Comparison of ENCODE assay signal across 1 cellular context in the genomic region with DNA sequence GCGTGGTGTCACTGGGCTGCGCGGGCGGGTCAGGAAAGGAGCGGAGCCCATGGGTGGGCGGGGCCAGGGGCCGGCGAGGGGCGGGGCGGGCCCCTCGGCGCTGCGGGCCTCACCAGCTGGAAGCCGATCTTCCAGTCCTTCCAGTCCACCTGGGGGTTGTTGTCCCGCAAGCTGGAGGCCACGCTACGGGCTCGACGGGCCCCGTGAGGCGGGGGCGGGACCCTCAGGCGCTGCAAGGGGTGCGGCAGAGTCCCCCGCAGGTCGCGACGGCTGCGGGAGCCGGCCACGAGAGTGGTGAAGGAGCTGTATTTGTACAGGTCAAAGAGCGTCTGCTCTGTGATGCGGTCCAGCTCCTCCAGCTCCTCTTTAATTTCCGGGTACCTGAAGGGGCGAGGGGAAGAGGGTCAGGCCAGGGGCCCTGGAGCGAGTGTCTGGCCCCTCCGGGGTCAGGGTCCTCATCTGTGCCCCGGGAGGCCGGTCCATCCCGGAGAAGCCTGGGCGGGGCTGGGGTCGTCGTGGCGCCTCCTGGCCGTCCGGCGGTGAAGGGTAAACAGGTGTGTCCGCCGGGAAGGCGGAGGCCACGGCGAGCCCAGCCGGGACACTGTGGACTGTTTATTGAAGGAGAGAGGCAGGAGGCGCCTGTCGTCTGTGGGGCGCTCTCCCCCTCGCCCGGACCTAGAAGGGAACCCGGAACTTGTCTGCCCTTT.
TF ChIP-seq lines count a peak whose summit lies in the region.

No MANE protein-coding gene starts in this region.

TF ChIP-seq in HepG2, 621 proteins besides CTCF, POLR2A, EP300 and RAD21 (continued from another document and continues in another):
- TF ChIP-seq, protein P1, sequence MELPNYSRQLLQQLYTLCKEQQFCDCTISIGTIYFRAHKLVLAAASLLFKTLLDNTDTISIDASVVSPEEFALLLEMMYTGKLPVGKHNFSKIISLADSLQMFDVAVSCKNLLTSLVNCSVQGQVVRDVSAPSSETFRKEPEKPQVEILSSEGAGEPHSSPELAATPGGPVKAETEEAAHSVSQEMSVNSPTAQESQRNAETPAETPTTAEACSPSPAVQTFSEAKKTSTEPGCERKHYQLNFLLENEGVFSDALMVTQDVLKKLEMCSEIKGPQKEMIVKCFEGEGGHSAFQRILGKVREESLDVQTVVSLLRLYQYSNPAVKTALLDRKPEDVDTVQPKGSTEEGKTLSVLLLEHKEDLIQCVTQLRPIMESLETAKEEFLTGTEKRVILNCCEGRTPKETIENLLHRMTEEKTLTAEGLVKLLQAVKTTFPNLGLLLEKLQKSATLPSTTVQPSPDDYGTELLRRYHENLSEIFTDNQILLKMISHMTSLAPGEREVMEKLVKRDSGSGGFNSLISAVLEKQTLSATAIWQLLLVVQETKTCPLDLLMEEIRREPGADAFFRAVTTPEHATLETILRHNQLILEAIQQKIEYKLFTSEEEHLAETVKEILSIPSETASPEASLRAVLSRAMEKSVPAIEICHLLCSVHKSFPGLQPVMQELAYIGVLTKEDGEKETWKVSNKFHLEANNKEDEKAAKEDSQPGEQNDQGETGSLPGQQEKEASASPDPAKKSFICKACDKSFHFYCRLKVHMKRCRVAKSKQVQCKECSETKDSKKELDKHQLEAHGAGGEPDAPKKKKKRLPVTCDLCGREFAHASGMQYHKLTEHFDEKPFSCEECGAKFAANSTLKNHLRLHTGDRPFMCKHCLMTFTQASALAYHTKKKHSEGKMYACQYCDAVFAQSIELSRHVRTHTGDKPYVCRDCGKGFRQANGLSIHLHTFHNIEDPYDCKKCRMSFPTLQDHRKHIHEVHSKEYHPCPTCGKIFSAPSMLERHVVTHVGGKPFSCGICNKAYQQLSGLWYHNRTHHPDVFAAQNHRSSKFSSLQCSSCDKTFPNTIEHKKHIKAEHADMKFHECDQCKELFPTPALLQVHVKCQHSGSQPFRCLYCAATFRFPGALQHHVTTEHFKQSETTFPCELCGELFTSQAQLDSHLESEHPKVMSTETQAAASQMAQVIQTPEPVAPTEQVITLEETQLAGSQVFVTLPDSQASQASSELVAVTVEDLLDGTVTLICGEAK (IDR thresholded peaks at IDR 0.05), result no peak
- TF ChIP-seq, protein P1 (CRISPR knock-in tag; IDR thresholded peaks at IDR 0.05), result peak; percentile 51; the same call in 1 of the 2 replicates
- TF ChIP-seq ZSCAN25 (CRISPR knock-in tag; IDR thresholded peaks at IDR 0.05) (peak; percentile 99), ZNF550 (CRISPR knock-in tag; IDR thresholded peaks at IDR 0.05; ENCODE audit: borderline replicate concordance) (peak; percentile 16; the same call in 1 of the 2 replicates), LBX2 (CRISPR knock-in tag; IDR thresholded peaks at IDR 0.05; ENCODE audit: borderline replicate concordance) (no peak; the same call in 1 of the 2 replicates), ARNT2 (CRISPR knock-in tag; IDR thresholded peaks at IDR 0.05; ENCODE audit: low read depth) (peak; percentile 54; the same call in 1 of the 2 replicates), RBFOX2 (IDR thresholded peaks at IDR 0.05; ENCODE audit: low read depth, low read length) (peak; percentile 96), ZNF143 (CRISPR knock-in tag; IDR thresholded peaks at IDR 0.05) (no peak), SIX4 (CRISPR knock-in tag; IDR thresholded peaks at IDR 0.05) (0 out of 2 replicates have a peak, but pooled peaks have one; percentile 37), TFE3 (CRISPR knock-in tag; IDR thresholded peaks at IDR 0.05) (peak; percentile 43), ZBTB10 (CRISPR knock-in tag; IDR thresholded peaks at IDR 0.05; ENCODE audit: borderline replicate concordance) (peak; percentile 95; the same call in 1 of the 2 replicates), RFXAP (CRISPR knock-in tag; IDR thresholded peaks at IDR 0.05; ENCODE audit: borderline replicate concordance) (peak; percentile 68), FOXO4 (CRISPR knock-in tag; conservative IDR thresholded peaks at IDR 0.05) (no peak)
- TF ChIP-seq, protein P2, sequence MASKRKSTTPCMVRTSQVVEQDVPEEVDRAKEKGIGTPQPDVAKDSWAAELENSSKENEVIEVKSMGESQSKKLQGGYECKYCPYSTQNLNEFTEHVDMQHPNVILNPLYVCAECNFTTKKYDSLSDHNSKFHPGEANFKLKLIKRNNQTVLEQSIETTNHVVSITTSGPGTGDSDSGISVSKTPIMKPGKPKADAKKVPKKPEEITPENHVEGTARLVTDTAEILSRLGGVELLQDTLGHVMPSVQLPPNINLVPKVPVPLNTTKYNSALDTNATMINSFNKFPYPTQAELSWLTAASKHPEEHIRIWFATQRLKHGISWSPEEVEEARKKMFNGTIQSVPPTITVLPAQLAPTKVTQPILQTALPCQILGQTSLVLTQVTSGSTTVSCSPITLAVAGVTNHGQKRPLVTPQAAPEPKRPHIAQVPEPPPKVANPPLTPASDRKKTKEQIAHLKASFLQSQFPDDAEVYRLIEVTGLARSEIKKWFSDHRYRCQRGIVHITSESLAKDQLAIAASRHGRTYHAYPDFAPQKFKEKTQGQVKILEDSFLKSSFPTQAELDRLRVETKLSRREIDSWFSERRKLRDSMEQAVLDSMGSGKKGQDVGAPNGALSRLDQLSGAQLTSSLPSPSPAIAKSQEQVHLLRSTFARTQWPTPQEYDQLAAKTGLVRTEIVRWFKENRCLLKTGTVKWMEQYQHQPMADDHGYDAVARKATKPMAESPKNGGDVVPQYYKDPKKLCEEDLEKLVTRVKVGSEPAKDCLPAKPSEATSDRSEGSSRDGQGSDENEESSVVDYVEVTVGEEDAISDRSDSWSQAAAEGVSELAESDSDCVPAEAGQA (IDR thresholded peaks at IDR 0.05; ENCODE audit: low read depth), result 0 out of 2 replicates have a peak, but pooled peaks have one; percentile 55
- TF ChIP-seq, protein P2 (CRISPR knock-in tag; IDR thresholded peaks at IDR 0.05; ENCODE audit: borderline replicate concordance), result no peak
- TF ChIP-seq, protein P3, sequence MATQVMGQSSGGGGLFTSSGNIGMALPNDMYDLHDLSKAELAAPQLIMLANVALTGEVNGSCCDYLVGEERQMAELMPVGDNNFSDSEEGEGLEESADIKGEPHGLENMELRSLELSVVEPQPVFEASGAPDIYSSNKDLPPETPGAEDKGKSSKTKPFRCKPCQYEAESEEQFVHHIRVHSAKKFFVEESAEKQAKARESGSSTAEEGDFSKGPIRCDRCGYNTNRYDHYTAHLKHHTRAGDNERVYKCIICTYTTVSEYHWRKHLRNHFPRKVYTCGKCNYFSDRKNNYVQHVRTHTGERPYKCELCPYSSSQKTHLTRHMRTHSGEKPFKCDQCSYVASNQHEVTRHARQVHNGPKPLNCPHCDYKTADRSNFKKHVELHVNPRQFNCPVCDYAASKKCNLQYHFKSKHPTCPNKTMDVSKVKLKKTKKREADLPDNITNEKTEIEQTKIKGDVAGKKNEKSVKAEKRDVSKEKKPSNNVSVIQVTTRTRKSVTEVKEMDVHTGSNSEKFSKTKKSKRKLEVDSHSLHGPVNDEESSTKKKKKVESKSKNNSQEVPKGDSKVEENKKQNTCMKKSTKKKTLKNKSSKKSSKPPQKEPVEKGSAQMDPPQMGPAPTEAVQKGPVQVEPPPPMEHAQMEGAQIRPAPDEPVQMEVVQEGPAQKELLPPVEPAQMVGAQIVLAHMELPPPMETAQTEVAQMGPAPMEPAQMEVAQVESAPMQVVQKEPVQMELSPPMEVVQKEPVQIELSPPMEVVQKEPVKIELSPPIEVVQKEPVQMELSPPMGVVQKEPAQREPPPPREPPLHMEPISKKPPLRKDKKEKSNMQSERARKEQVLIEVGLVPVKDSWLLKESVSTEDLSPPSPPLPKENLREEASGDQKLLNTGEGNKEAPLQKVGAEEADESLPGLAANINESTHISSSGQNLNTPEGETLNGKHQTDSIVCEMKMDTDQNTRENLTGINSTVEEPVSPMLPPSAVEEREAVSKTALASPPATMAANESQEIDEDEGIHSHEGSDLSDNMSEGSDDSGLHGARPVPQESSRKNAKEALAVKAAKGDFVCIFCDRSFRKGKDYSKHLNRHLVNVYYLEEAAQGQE (IDR thresholded peaks at IDR 0.05; ENCODE audit: borderline replicate concordance in 1 of 2, low read depth in 1 of 2, low read length in 2 of 2), result peak in 1 of 2 experiments; percentile 18; a peak in 1 of 4 replicates
